In genomic region chr5:161414037-161414436, GRCh38 we compare ENCODE assay signal across 13 cellular contexts.
A peak's percentile ranks its signal among the peaks of the same experiment; 100 is the strongest.
DNase-seq lines count a peak whose midpoint lies in the region; ATAC-seq and TF ChIP-seq lines count a peak whose summit lies in the region.
"Had no signal": no experiment of that assay in that cellular context is flagged by ENCODE, and none has a peak within 500 bp of the region (broad histone marks: within the 10 kb centered on the region; RNA-seq: fewer than 3 reads in every experiment).

No MANE protein-coding gene starts in this region.

- H2AFZ ChIP-seq in GM23338, result no peak overlapping the region

- TF ChIP-seq CTCF in LNCaP clone FGC (IDR thresholded peaks at IDR 0.05; ENCODE audit: control insufficient read depth, extremely low read depth, insufficient read depth), result no peak
- no peak for TF ChIP-seq CTCF in fibroblast of mammary gland (conservative IDR thresholded peaks at IDR 0.05; ENCODE audit: control insufficient read depth, insufficient read depth, low read depth, low read length)
- no peak for TF ChIP-seq CTCF in GM23338 (conservative IDR thresholded peaks at IDR 0.05; ENCODE audit: low read depth in 2 of 2)

- H3K4me3 Mint-ChIP-seq in activated T-cell treated with anti-CD3 and anti-CD28 coated beads, Interleukin-2, amount 50 U/mL, for 4 hours, result no peak overlapping the region
- no peak overlapping the region for H3K4me3 Mint-ChIP-seq in GM23338
- H3K4me3 Mint-ChIP-seq: CD4-positive, alpha-beta memory T cell had no signal

- H3K27ac ChIP-seq in GM23338 (ENCODE audit: low read depth), result no peak overlapping the region
- H3K27ac ChIP-seq: A549, C4-2B had no signal

- no peaks in the 10 kb centered on the region for H3F3A ChIP-seq in GM23338 (replicated peaks; ENCODE audit: low read depth)

- no peaks in the 10 kb centered on the region for H3K27me3 Mint-ChIP-seq in activated T-cell treated with anti-CD3 and anti-CD28 coated beads, Interleukin-2, amount 50 U/mL, for 4 hours (ENCODE audit: low read depth)
- H3K27me3 Mint-ChIP-seq in GM23338 (ENCODE audit: insufficient read depth, low read depth, poor library complexity), result peaks cover 2% of the 10 kb centered on the region
- H3K27me3 Mint-ChIP-seq: CD4-positive, alpha-beta memory T cell had no signal

- no peaks in the 10 kb centered on the region for H3K9me2 ChIP-seq in GM23338 (ENCODE audit: insufficient read depth)

- H3K9me3 Mint-ChIP-seq in activated T-cell treated with anti-CD3 and anti-CD28 coated beads, Interleukin-2, amount 50 U/mL, for 4 hours, result no peaks in the 10 kb centered on the region
- H3K9me3 Mint-ChIP-seq in GM23338, result no peaks in the 10 kb centered on the region

- no peaks in the 10 kb centered on the region for H3K79me2 ChIP-seq in GM23338 (replicated peaks; ENCODE audit: insufficient read depth)

- H3K27me3 ChIP-seq in GM23338 (ENCODE audit: insufficient read depth), result no peaks in the 10 kb centered on the region
- H3K27me3 ChIP-seq: BE2C had no signal

- ATAC-seq in activated T-cell treated with anti-CD3 and anti-CD28 coated beads, Interleukin-2, amount 50 U/mL, for 4 hours, result no peak
- ATAC-seq in GM23338, result no peak
- ATAC-seq: A549, GM12878 had no signal

- no peaks in the 10 kb centered on the region for H3K4me1 ChIP-seq in GM23338 (ENCODE audit: insufficient read depth)
- H3K4me1 ChIP-seq: A549, BE2C, HAP-1 had no signal

- H3K36me3 Mint-ChIP-seq in activated T-cell treated with anti-CD3 and anti-CD28 coated beads, Interleukin-2, amount 50 U/mL, for 4 hours (ENCODE audit: insufficient read depth), result no peaks in the 10 kb centered on the region
- no peaks in the 10 kb centered on the region for H3K36me3 Mint-ChIP-seq in GM23338 (ENCODE audit: low read depth)
- H3K36me3 Mint-ChIP-seq: CD4-positive, alpha-beta memory T cell had no signal

- no peaks in the 10 kb centered on the region for H3K36me3 ChIP-seq in GM23338 (ENCODE audit: insufficient read depth)
- H3K36me3 ChIP-seq: BE2C, HAP-1 had no signal

- no peaks in the 10 kb centered on the region for H4K20me1 ChIP-seq in GM23338 (replicated peaks; ENCODE audit: insufficient read depth)

- H3K4me2 ChIP-seq in GM23338, result no peak overlapping the region
- H3K4me2 ChIP-seq: A549 had no signal

- no peaks in the 10 kb centered on the region for H3K4me1 Mint-ChIP-seq in activated T-cell treated with anti-CD3 and anti-CD28 coated beads, Interleukin-2, amount 50 U/mL, for 4 hours (ENCODE audit: low read depth)
- no peaks in the 10 kb centered on the region for H3K4me1 Mint-ChIP-seq in GM23338
- H3K4me1 Mint-ChIP-seq: CD4-positive, alpha-beta memory T cell had no signal

- DNase-seq in LNCaP clone FGC (ENCODE audit: low read depth) (peak; percentile 13), SW480 (ENCODE audit: low spot score) (peak; percentile 13), fibroblast of mammary gland (ENCODE audit: low read depth) (peak; percentile 6), GM23338 (ENCODE audit: low spot score) (no peak)
- DNase-seq in activated T-cell treated with anti-CD3 and anti-CD28 coated beads, Interleukin-2, amount 50 U/mL, for 4 hours, result no peak
- no peak for DNase-seq in stimulated activated CD4-positive, alpha-beta T cell treated with anti-CD3 and anti-CD28 coated beads, Interleukin-2, amount 100 ng/mL, for 24 hours
- DNase-seq: BE2C; CD4-positive, alpha-beta memory T cell; DMS79 had no signal

- no peak overlapping the region for H3K4me3 ChIP-seq in LNCaP clone FGC (ENCODE audit: low read depth, low read length)
- H3K4me3 ChIP-seq in fibroblast of mammary gland (ENCODE audit: control insufficient read depth, low read depth, low read length), result no peak overlapping the region
- H3K4me3 ChIP-seq in GM23338, result no peak overlapping the region
- H3K4me3 ChIP-seq: A549, GM12878, HAP-1 had no signal

- H3K27ac Mint-ChIP-seq in GM23338, result no peak overlapping the region
- H3K27ac Mint-ChIP-seq: CD4-positive, alpha-beta memory T cell had no signal

TF ChIP-seq in GM23338, 12 proteins besides CTCF, POLR2A, EP300 and RAD21:
- no peak for TF ChIP-seq ZNF114 (CRISPR knock-in tag; IDR thresholded peaks at IDR 0.05)
- TF ChIP-seq REST (IDR thresholded peaks at IDR 0.05; ENCODE audit: unreplicated experiment), result no peak
- TF ChIP-seq JUNB (IDR thresholded peaks at IDR 0.05; ENCODE audit: unreplicated experiment), result no peak
- TF ChIP-seq, protein P1, sequence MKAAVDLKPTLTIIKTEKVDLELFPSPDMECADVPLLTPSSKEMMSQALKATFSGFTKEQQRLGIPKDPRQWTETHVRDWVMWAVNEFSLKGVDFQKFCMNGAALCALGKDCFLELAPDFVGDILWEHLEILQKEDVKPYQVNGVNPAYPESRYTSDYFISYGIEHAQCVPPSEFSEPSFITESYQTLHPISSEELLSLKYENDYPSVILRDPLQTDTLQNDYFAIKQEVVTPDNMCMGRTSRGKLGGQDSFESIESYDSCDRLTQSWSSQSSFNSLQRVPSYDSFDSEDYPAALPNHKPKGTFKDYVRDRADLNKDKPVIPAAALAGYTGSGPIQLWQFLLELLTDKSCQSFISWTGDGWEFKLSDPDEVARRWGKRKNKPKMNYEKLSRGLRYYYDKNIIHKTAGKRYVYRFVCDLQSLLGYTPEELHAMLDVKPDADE (IDR thresholded peaks at IDR 0.05), result no peak

Comparison
In these comparisons a context has a peak if more than half of its experiments do, and no peak if none do; other contexts are left out.
1. DNase-seq: peak in LNCaP clone FGC (single experiment), SW480 (single experiment) and fibroblast of mammary gland (single experiment); none in activated T-cell treated with anti-CD3 and anti-CD28 coated beads, Interleukin-2, amount 50 U/mL, for 4 hours (single experiment), stimulated activated CD4-positive, alpha-beta T cell treated with anti-CD3 and anti-CD28 coated beads, Interleukin-2, amount 100 ng/mL, for 24 hours (0 of 2) and GM23338 (single experiment).